Comparison of ENCODE assay signal across 20 cellular contexts in the genomic region with DNA sequence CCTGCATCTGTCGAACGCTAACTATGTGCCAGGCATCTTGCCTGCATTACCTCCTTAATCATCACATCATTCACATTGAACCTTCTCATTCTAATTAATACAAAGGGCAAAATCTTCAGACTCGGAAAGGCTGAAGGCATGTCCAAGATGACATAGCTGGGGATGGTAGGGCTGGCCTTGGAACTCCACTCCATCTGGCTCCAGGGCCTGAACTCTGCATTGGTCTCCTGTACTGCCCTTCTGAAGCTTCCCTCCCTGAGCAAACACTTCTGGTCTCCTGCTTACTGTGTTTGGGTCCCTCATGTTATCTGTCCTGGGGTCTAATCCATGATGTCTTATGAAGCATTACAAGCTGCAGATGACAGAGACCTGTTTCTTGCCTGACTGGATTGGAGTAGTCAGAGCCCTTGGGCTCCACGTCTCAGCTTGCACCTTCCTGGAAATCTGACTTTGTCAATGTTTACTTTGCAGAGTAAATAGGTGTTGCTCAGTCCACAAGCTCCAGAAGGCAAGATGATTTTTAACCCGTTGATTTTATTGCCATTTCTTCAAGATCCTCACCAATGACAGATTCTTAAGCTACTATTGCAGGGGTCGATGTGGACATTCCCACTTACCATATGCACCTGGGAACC.
DNase-seq lines count a peak whose midpoint lies in the region; ATAC-seq, FAIRE-seq and TF ChIP-seq lines count a peak whose summit lies in the region.
"Had no signal": no experiment of that assay in that cellular context is flagged by ENCODE, and none has a peak within 500 bp of the region (broad histone marks: within the 10 kb centered on the region; RNA-seq: fewer than 3 reads in every experiment).

No MANE protein-coding gene starts in this region.

- no peak overlapping the region for H4K12ac ChIP-seq in trophoblast cell (ENCODE audit: low read depth, low read length)

- H4K8ac ChIP-seq in trophoblast cell (ENCODE audit: low read depth, low read length) = no peak overlapping the region

- peak; percentile 79 for FAIRE-seq in islet of Langerhans (lab: Jason Lieb, UNC)
- FAIRE-seq: D721Med, GM12892 had no signal

- H4K91ac ChIP-seq in trophoblast cell (ENCODE audit: low read depth, low read length) = no peak overlapping the region

- BruUV-seq in PC-3 (replicated peaks; lab: Mats Ljungman, UMichigan) = no TSS peak

- intact Hi-C loops in PC-3 (cut with micrococcal nuclease) (loop anchor here (2.0 kb wide), 1 partner anchor 72 kb away; no protein-coding TSS in a partner anchor), posterior cingulate gyrus (cut with DNase I) (no loop called here), posterior vena cava (cut with DNase I) (no loop called here)

- H3K23ac ChIP-seq in trophoblast cell (ENCODE audit: low read length) = peak overlapping the region; percentile 56

- no peak overlapping the region for H2BK12ac ChIP-seq in trophoblast cell (ENCODE audit: low read length)

- H2BK5ac ChIP-seq in trophoblast cell (ENCODE audit: low read depth, low read length, poor library complexity) = no peak overlapping the region

- H2AFZ ChIP-seq in PC-3 (ENCODE audit: low read length) = no peak overlapping the region
- no peak overlapping the region for H2AFZ ChIP-seq in trophoblast cell (ENCODE audit: insufficient read depth, low read length, poor library complexity)

- H3K36me3 ChIP-seq in PC-3 (ENCODE audit: low read depth, low read length) (peaks cover 19% of the 10 kb centered on the region; the same call in 1 of the 2 replicates), trophoblast cell (ENCODE audit: control insufficient read depth in 1 of 2, insufficient read depth in 2 of 2, low read length in 2 of 2) (peaks cover 15 to 47% of the 10 kb centered on the region in 2 experiments)
- H3K36me3 ChIP-seq: BE2C, WERI-Rb-1 had no signal

- 0 out of 2 replicates have a peak, but pooled peaks cover 7% of the 10 kb centered on the region for H3K79me2 ChIP-seq in PC-3 (ENCODE audit: low read length)
- H3K79me2 ChIP-seq in trophoblast cell (ENCODE audit: control insufficient read depth, insufficient read depth, low read length, poor library complexity) = no peaks in the 10 kb centered on the region

- POLR2A ChIA-PET in PC-3 (lab: Charles Lee; ENCODE audit: unreplicated experiment) = no interaction called here

- no peaks in the 10 kb centered on the region for H4K20me1 ChIP-seq in PC-3 (ENCODE audit: low read length)

- no CpG with 5 or more reads among the region's 6 CpGs for WGBS in trophoblast cell (ENCODE audit: extremely low coverage, insufficient coverage, insufficient read length)

- H3K18ac ChIP-seq in trophoblast cell (ENCODE audit: low read length) = no peak overlapping the region

- H2BK120ac ChIP-seq in trophoblast cell (ENCODE audit: insufficient read depth, low read length, poor library complexity) = no peak overlapping the region

- peak overlapping the region; percentile 26; the same call in 1 of the 2 replicates for H3K4me3 ChIP-seq in PC-3 (ENCODE audit: low read length)
- no peak overlapping the region for H3K4me3 ChIP-seq in trophoblast cell (ENCODE audit: low read depth, low read length)
- H3K4me3 ChIP-seq: heart left ventricle had no signal

- DNase-seq in DMS53 (lab: John Stamatoyannopoulos, UW) (peak; percentile 31), PC-3 (peak; percentile 86), trophoblast cell (no peak), posterior cingulate gyrus (no peak), posterior vena cava (ENCODE audit: low spot score) (no peak), NCI-H187 (lab: John Stamatoyannopoulos, UW) (no peak)
- DNase-seq: activated CD8-positive, alpha-beta T cell treated with anti-CD3 and anti-CD28 coated beads, Interleukin-2, amount 10 ng/mL, durations not matched to agents 7 days and 5 days; BE2C; GDM1; heart left ventricle; midbrain; NCI-H2107; NCI-H82; stimulated activated CD4-positive, alpha-beta T cell treated with anti-CD3 and anti-CD28 coated beads, Interleukin-4, amount 100 ng/mL, for 4 hours; stimulated activated CD8-positive, alpha-beta memory T cell treated with anti-CD3 and anti-CD28 coated beads, Interleukin-4, amount 100 ng/mL, for 48 hours; WERI-Rb-1 had no signal

- H3K4me2 ChIP-seq in PC-3 (ENCODE audit: low read length) = peak overlapping the region; percentile 70
- H3K4me2 ChIP-seq in trophoblast cell (ENCODE audit: low read length) = no peak overlapping the region

- CTCF ChIA-PET in PC-3 (lab: Charles Lee) = interaction anchor here (1.1 kb wide), 1 partner anchor 109 kb away, joined by 4 read pairs; no protein-coding TSS in a partner anchor

- no peak overlapping the region for H3K14ac ChIP-seq in trophoblast cell (ENCODE audit: low read length)

- no peaks in the 10 kb centered on the region for H3K9me3 ChIP-seq in PC-3 (ENCODE audit: low read length)
- H3K9me3 ChIP-seq in trophoblast cell (ENCODE audit: insufficient read depth, low read depth, low read length) = no peaks in the 10 kb centered on the region
- H3K9me3 ChIP-seq: BE2C, heart left ventricle had no signal

- H3K27me3 ChIP-seq in PC-3 (ENCODE audit: low read length) = no peaks in the 10 kb centered on the region
- H3K27me3 ChIP-seq in trophoblast cell (ENCODE audit: insufficient read depth, low read length) = no peaks in the 10 kb centered on the region
- H3K27me3 ChIP-seq: BE2C, heart left ventricle had no signal

- peak; percentile 99 for ATAC-seq in PC-3
- ATAC-seq in HG02610 (IDR thresholded peaks at IDR 0.05; ENCODE audit: unreplicated experiment) = no peak
- ATAC-seq: activated CD8-positive, alpha-beta T cell treated with anti-CD3 and anti-CD28 coated beads, Interleukin-2, amount 10 ng/mL, durations not matched to agents 7 days and 5 days; heart left ventricle had no signal

- H3K9ac ChIP-seq in PC-3 (ENCODE audit: low read length) (no peak overlapping the region), trophoblast cell (ENCODE audit: low read length) (no peak overlapping the region)

- no peak overlapping the region for H3K4ac ChIP-seq in trophoblast cell (ENCODE audit: low read depth, low read length)

- no peak overlapping the region for H2AK5ac ChIP-seq in trophoblast cell (ENCODE audit: low read length)

- H3K9me2 ChIP-seq in PC-3 (replicated peaks; ENCODE audit: low read length) = no peaks in the 10 kb centered on the region

- H3K79me1 ChIP-seq in trophoblast cell (ENCODE audit: low read length) = no peaks in the 10 kb centered on the region

- no peak for TF ChIP-seq CTCF in PC-3 (conservative IDR thresholded peaks at IDR 0.05; ENCODE audit: low read depth, low read length)

- H3K27ac ChIP-seq in PC-3 (ENCODE audit: low read length) (peak overlapping the region; percentile 67), trophoblast cell (ENCODE audit: low read depth, low read length) (no peak overlapping the region)
- H3K27ac ChIP-seq: heart left ventricle, WERI-Rb-1 had no signal

- peaks cover 31% of the 10 kb centered on the region for H3K4me1 ChIP-seq in PC-3 (ENCODE audit: insufficient read depth, low read length)
- H3K4me1 ChIP-seq in trophoblast cell (ENCODE audit: control insufficient read depth in 1 of 2, insufficient read depth in 2 of 2, low read length in 2 of 2) = peaks cover 0 to 8% of the 10 kb centered on the region in 2 experiments
- H3K4me1 ChIP-seq: BE2C had no signal

- peaks cover 4% of the 10 kb centered on the region for H3F3A ChIP-seq in PC-3 (ENCODE audit: low read length, unreplicated experiment)

Comparison
In these comparisons a context has a peak if more than half of its experiments do, and no peak if none do; other contexts are left out.
1. DNase-seq: peak in DMS53 (single experiment) and PC-3 (single experiment); none in trophoblast cell (0 of 2), posterior cingulate gyrus (0 of 10), posterior vena cava (single experiment) and NCI-H187 (0 of 2).